Comparison of ENCODE assay signal across 17 cellular contexts in genomic region chr10:36559990-36560389, GRCh38.
DNase-seq lines count a peak whose midpoint lies in the region; ATAC-seq, FAIRE-seq and TF ChIP-seq lines count a peak whose summit lies in the region.
"Had no signal": no experiment of that assay in that cellular context is flagged by ENCODE, and none has a peak within 500 bp of the region (broad histone marks: within the 10 kb centered on the region; RNA-seq: fewer than 3 reads in every experiment).

No MANE protein-coding gene starts in this region.

- no peak overlapping the region for H2BK120ac ChIP-seq in H1 (replicated peaks; ENCODE audit: low read depth, low read length)
- no peak overlapping the region for H2BK120ac ChIP-seq in trophoblast cell (ENCODE audit: insufficient read depth, low read length, poor library complexity)

- H3K23ac ChIP-seq in H1 (ENCODE audit: insufficient read length) (no peak overlapping the region), trophoblast cell (ENCODE audit: low read length) (no peak overlapping the region)

- no peaks in the 10 kb centered on the region for H3K79me2 ChIP-seq in H1 (ENCODE audit: control insufficient read depth in 1 of 2, insufficient read depth in 2 of 2, low read length in 2 of 2)
- no peaks in the 10 kb centered on the region for H3K79me2 ChIP-seq in trophoblast cell (ENCODE audit: control insufficient read depth, insufficient read depth, low read length, poor library complexity)

- H3K23me2 ChIP-seq in H1 (ENCODE audit: low read depth, low read length), result no peaks in the 10 kb centered on the region

- no peak overlapping the region for H3K56ac ChIP-seq in H1 (replicated peaks; ENCODE audit: insufficient read length, low read depth, low read length)

- no peak for TF ChIP-seq RAD21 in H1 (IDR thresholded peaks at IDR 0.05 in 1 of 2, conservative IDR thresholded peaks at IDR 0.05 in 1 of 2; ENCODE audit: low read depth in 2 of 2, low read length in 2 of 2)

- H2AFZ ChIP-seq in H1 (ENCODE audit: low read length) (peak overlapping the region; percentile 50; the same call in 1 of the 2 replicates), trophoblast cell (ENCODE audit: insufficient read depth, low read length, poor library complexity) (no peak overlapping the region)

- TF ChIP-seq EP300 in H1 (IDR thresholded peaks at IDR 0.05; ENCODE audit: borderline replicate concordance in 1 of 2, low read depth in 2 of 2, low read length in 2 of 2), result no peak

- H3K27me3 ChIP-seq in H1 (replicated peaks in 1 of 4; ENCODE audit: control insufficient read depth in 3 of 4, extremely low read depth in 1 of 4, insufficient read depth in 3 of 4, low read length in 3 of 4), result no peaks in the 10 kb centered on the region
- no peaks in the 10 kb centered on the region for H3K27me3 ChIP-seq in trophoblast cell (ENCODE audit: insufficient read depth, low read length)

- H3K4me3 ChIP-seq in AG10803 (ENCODE audit: low read length) (no peak overlapping the region), H1 (ENCODE audit: extremely low read depth in 1 of 4, insufficient read depth in 2 of 4, low read depth in 3 of 4, low read length in 4 of 4) (no peak overlapping the region), skeletal muscle cell (ENCODE audit: low read depth, low read length) (no peak overlapping the region), trophoblast cell (ENCODE audit: low read depth, low read length) (no peak overlapping the region)
- H3K4me3 ChIP-seq: SK-N-MC had no signal

- H3K9ac ChIP-seq in H1 (replicated peaks in 1 of 4; ENCODE audit: extremely low read depth in 1 of 4, low read depth in 3 of 4, low read length in 3 of 4) (no peak overlapping the region), trophoblast cell (ENCODE audit: low read length) (no peak overlapping the region)

- no peak for ATAC-seq in GM18868 (IDR thresholded peaks at IDR 0.05; ENCODE audit: unreplicated experiment)

- CTCF ChIA-PET in H1 (lab: Charles Lee; ENCODE audit: partially characterized antibody), result no interaction called here

- POLR2A ChIA-PET in H1 (lab: Charles Lee; ENCODE audit: partially characterized antibody), result no interaction called here

- no peak for TF ChIP-seq CTCF in AG10803 (conservative IDR thresholded peaks at IDR 0.05; ENCODE audit: low read length)
- no peak for TF ChIP-seq CTCF in H1 (IDR thresholded peaks at IDR 0.05; ENCODE audit: control extremely low read depth in 1 of 3, insufficient read depth in 1 of 3, low read depth in 1 of 3, low read length in 3 of 3)

- H3K36me3 ChIP-seq in H1 (ENCODE audit: control insufficient read depth in 2 of 4, insufficient read depth in 4 of 4, low read length in 3 of 4) (no peaks in the 10 kb centered on the region), trophoblast cell (ENCODE audit: control insufficient read depth in 1 of 2, insufficient read depth in 2 of 2, low read length in 2 of 2) (no peaks in the 10 kb centered on the region)

- no peak overlapping the region for H2BK5ac ChIP-seq in H1 (ENCODE audit: low read depth, low read length)
- no peak overlapping the region for H2BK5ac ChIP-seq in trophoblast cell (ENCODE audit: low read depth, low read length, poor library complexity)

- H2BK20ac ChIP-seq in H1 (ENCODE audit: low read length), result no peak overlapping the region

- H3K79me1 ChIP-seq in H1 (ENCODE audit: low read depth, low read length) (no peaks in the 10 kb centered on the region), trophoblast cell (ENCODE audit: low read length) (no peaks in the 10 kb centered on the region)

- H2BK15ac ChIP-seq in H1 (ENCODE audit: low read length), result no peak overlapping the region

- H3K18ac ChIP-seq in H1 (ENCODE audit: extremely low read depth, low read length), result no peak overlapping the region
- H3K18ac ChIP-seq in trophoblast cell (ENCODE audit: low read length), result no peak overlapping the region

- H4K8ac ChIP-seq in H1 (ENCODE audit: extremely low read depth, insufficient read depth, low read length) (no peak overlapping the region), trophoblast cell (ENCODE audit: low read depth, low read length) (no peak overlapping the region)

- H2AK5ac ChIP-seq in H1 (ENCODE audit: low read depth, low read length) (no peak overlapping the region), trophoblast cell (ENCODE audit: low read length) (no peak overlapping the region)

- no peaks in the 10 kb centered on the region for H3K9me3 ChIP-seq in H1 (ENCODE audit: insufficient read depth in 2 of 2, low read depth in 1 of 2, low read length in 1 of 2)
- no peaks in the 10 kb centered on the region for H3K9me3 ChIP-seq in trophoblast cell (ENCODE audit: insufficient read depth, low read depth, low read length)

- no peak overlapping the region for H4K5ac ChIP-seq in H1 (ENCODE audit: insufficient read length, low read depth, low read length)

- no peak overlapping the region for H3K4me2 ChIP-seq in H1 (ENCODE audit: insufficient read depth in 1 of 2, low read depth in 2 of 2, low read length in 2 of 2)
- H3K4me2 ChIP-seq in trophoblast cell (ENCODE audit: low read length), result no peak overlapping the region

- no peak overlapping the region for H2BK12ac ChIP-seq in H1 (ENCODE audit: low read depth, low read length)
- H2BK12ac ChIP-seq in trophoblast cell (ENCODE audit: low read length), result no peak overlapping the region

- no peak for TF ChIP-seq POLR2A in H1 (IDR thresholded peaks at IDR 0.05; ENCODE audit: control extremely low read depth in 1 of 2, low read depth in 2 of 2, low read length in 2 of 2)

- H3K14ac ChIP-seq in H1 (ENCODE audit: insufficient read length) (no peak overlapping the region), trophoblast cell (ENCODE audit: low read length) (no peak overlapping the region)

- H4K12ac ChIP-seq in trophoblast cell (ENCODE audit: low read depth, low read length), result no peak overlapping the region

- H3K4me1 ChIP-seq in H1 (replicated peaks in 1 of 4; ENCODE audit: control insufficient read depth in 3 of 4, insufficient read depth in 4 of 4, low read length in 3 of 4), result no peaks in the 10 kb centered on the region
- H3K4me1 ChIP-seq in trophoblast cell (ENCODE audit: control insufficient read depth in 1 of 2, insufficient read depth in 2 of 2, low read length in 2 of 2), result no peaks in the 10 kb centered on the region

- FAIRE-seq in H1 (lab: Jason Lieb, UNC), result no peak
- FAIRE-seq: GM12891 had no signal

- no peaks in the 10 kb centered on the region for H4K20me1 ChIP-seq in H1 (replicated peaks in 1 of 2; ENCODE audit: control insufficient read depth in 1 of 2, insufficient read depth in 2 of 2, low read length in 2 of 2)

- WGBS in H1 (ENCODE audit: extremely low coverage in 1 of 2, insufficient coverage in 1 of 2, insufficient read length in 1 of 2, insufficient replicate concordance in 2 of 2, low coverage in 1 of 2, low lambda C conversion rate in 2 of 2, missing lambda C conversion rate in 1 of 2), 2 experiments, result 90% methylated on average over 1 of the region's 1 CpG; no CpG with 5 or more reads in 1 of the 2 experiments
- WGBS in trophoblast cell (ENCODE audit: extremely low coverage, insufficient coverage, insufficient read length), result no CpG with 5 or more reads among the region's 1 CpG

- H3K4ac ChIP-seq in H1 (replicated peaks; ENCODE audit: insufficient read length, low read depth, low read length) (no peak overlapping the region), trophoblast cell (ENCODE audit: low read depth, low read length) (no peak overlapping the region)

- H4K91ac ChIP-seq in H1 (replicated peaks; ENCODE audit: insufficient read length, low read length) (no peak overlapping the region), trophoblast cell (ENCODE audit: low read depth, low read length) (no peak overlapping the region)

- DNase-seq in AG10803 (ENCODE audit: low read depth) (peak; percentile 74), GM04503 (ENCODE audit: low read depth) (peak; percentile 56), H1 (ENCODE audit: low read depth in 1 of 2, low spot score in 2 of 2) (no peak), skeletal muscle cell (ENCODE audit: low read depth) (peak; percentile 60), NCI-H128 (lab: John Stamatoyannopoulos, UW; ENCODE audit: unreplicated experiment) (no peak), trophoblast cell (no peak)
- DNase-seq: C1 segment of cervical spinal cord, DMS153, MV-4-11, NCI-H1436 treated with DMSO at 0.1 percent for 48 hours, NCI-H2081, NCI-H2227 treated with DMSO at 0.1 percent for 48 hours, NCI-H524 treated with DMSO at 0.1 percent for 48 hours, OCI-M1 had no signal

- H3K27ac ChIP-seq in H1 (ENCODE audit: low read depth, low read length) (no peak overlapping the region), trophoblast cell (ENCODE audit: low read depth, low read length) (no peak overlapping the region)
- H3K27ac ChIP-seq: SK-N-MC had no signal

TF ChIP-seq in H1, 55 proteins besides CTCF, POLR2A, EP300 and RAD21:
- TF ChIP-seq RNF2 (IDR thresholded peaks at IDR 0.05; ENCODE audit: borderline replicate concordance, low read depth, low read length, missing control alignments, poor library complexity, severe bottlenecking) (no peak), YY1 (IDR thresholded peaks at IDR 0.05; ENCODE audit: low read depth, low read length) (no peak), POU5F1 (IDR thresholded peaks at IDR 0.05; ENCODE audit: low read depth, low read length) (no peak), SIN3A (conservative IDR thresholded peaks at IDR 0.05 in 1 of 2, IDR thresholded peaks at IDR 0.05 in 1 of 2; ENCODE audit: low read depth in 1 of 2, low read length in 2 of 2) (no peak), ASH2L (IDR thresholded peaks at IDR 0.05; ENCODE audit: low read length) (no peak), ATF3 (IDR thresholded peaks at IDR 0.05; ENCODE audit: insufficient read depth, low read depth, low read length) (no peak), HDAC2 (IDR thresholded peaks at IDR 0.05; ENCODE audit: borderline replicate concordance in 1 of 2, low read depth in 2 of 2, low read length in 2 of 2) (no peak), JUN (IDR thresholded peaks at IDR 0.05; ENCODE audit: low read depth, low read length) (no peak), KDM4A (IDR thresholded peaks at IDR 0.05; ENCODE audit: low read depth, low read length, severe bottlenecking) (no peak), GABPA (IDR thresholded peaks at IDR 0.05; ENCODE audit: borderline replicate concordance, insufficient read depth, low read length) (no peak), TBP (IDR thresholded peaks at IDR 0.05; ENCODE audit: low read depth, low read length) (no peak), ZNF274 (IDR thresholded peaks at IDR 0.05; ENCODE audit: borderline replicate concordance, extremely low read depth, low read length) (no peak)
TF ChIP-seq in H1: peak in this region for 0.

Comparison
In these comparisons a context has a peak if more than half of its experiments do, and no peak if none do; other contexts are left out.
1. DNase-seq: peak in AG10803 (single experiment), GM04503 (single experiment) and skeletal muscle cell (single experiment); none in H1 (0 of 2), NCI-H128 (single experiment) and trophoblast cell (0 of 2).